24 cellular contexts compared by ENCODE assay signal in genomic region chr3:77468408-77469045, GRCh38.
DNase-seq lines count a peak whose midpoint lies in the region; ATAC-seq and TF ChIP-seq lines count a peak whose summit lies in the region.
"Had no signal": no experiment of that assay in that cellular context is flagged by ENCODE, and none has a peak within 500 bp of the region (broad histone marks: within the 10 kb centered on the region; RNA-seq: fewer than 3 reads in every experiment).

No MANE protein-coding gene starts in this region.

- H4K20me1 ChIP-seq in smooth muscle cell (ENCODE audit: low read depth): peaks cover 12% of the 10 kb centered on the region

- H3K4me1 ChIP-seq in SJCRH30 (peaks cover 4% of the 10 kb centered on the region; the same call in 1 of the 2 replicates), smooth muscle cell (ENCODE audit: low read depth) (no peaks in the 10 kb centered on the region), vagina (peaks cover 14% of the 10 kb centered on the region)
- H3K4me1 ChIP-seq: Peyer's patch, transverse colon had no signal

- ATAC-seq in sciatic nerve: peak; percentile 28
- ATAC-seq: stimulated activated naive CD8-positive, alpha-beta T cell treated with anti-CD3 and anti-CD28 coated beads, Interleukin-15, Interleukin-2, amounts not matched to agents 100 U/mL and 50 U/mL, for 24 hours had no signal

- no peak overlapping the region for H3K4me2 ChIP-seq in smooth muscle cell
- H3K4me2 ChIP-seq: hepatocyte had no signal

- TF ChIP-seq POLR2A in vagina (IDR thresholded peaks at IDR 0.05): no peak

- no peak for TF ChIP-seq CTCF in epithelial cell of proximal tubule (conservative IDR thresholded peaks at IDR 0.05; ENCODE audit: low read depth, low read length)
- TF ChIP-seq CTCF in smooth muscle cell (IDR thresholded peaks at IDR 0.05; ENCODE audit: borderline replicate concordance, insufficient read depth, poor library complexity, severe bottlenecking): no peak
- TF ChIP-seq CTCF in vagina (IDR thresholded peaks at IDR 0.05): no peak

- H3K9me3 ChIP-seq in SJCRH30 (replicated peaks) (no peaks in the 10 kb centered on the region), smooth muscle cell (replicated peaks; ENCODE audit: low read depth) (no peaks in the 10 kb centered on the region), vagina (no peaks in the 10 kb centered on the region)
- H3K9me3 ChIP-seq: BE2C, Peyer's patch, transverse colon had no signal

- intact Hi-C loops in sciatic nerve (cut with DNase I) (no loop called here), vagina (cut with DNase I) (no loop called here)

- 81% methylated on average over 7 of the region's 7 CpGs for WGBS in smooth muscle cell (ENCODE audit: low lambda C conversion rate)

- no peak overlapping the region for H3K9ac ChIP-seq in smooth muscle cell (ENCODE audit: low read depth)

- no peaks in the 10 kb centered on the region for H3K27me3 ChIP-seq in SJCRH30
- H3K27me3 ChIP-seq in smooth muscle cell (ENCODE audit: low read depth): no peaks in the 10 kb centered on the region
- H3K27me3 ChIP-seq in vagina: no peaks in the 10 kb centered on the region
- H3K27me3 ChIP-seq: BE2C, hepatocyte, left lung, Peyer's patch, transverse colon had no signal

- no peak overlapping the region for H2AFZ ChIP-seq in smooth muscle cell (ENCODE audit: low read depth)
- H2AFZ ChIP-seq: hepatocyte had no signal

- no peaks in the 10 kb centered on the region for H3K79me2 ChIP-seq in smooth muscle cell (ENCODE audit: low read depth)
- H3K79me2 ChIP-seq: hepatocyte had no signal

- H3K4me3 ChIP-seq in SJCRH30: no peak overlapping the region
- H3K4me3 ChIP-seq in epithelial cell of proximal tubule (ENCODE audit: low read depth, low read length): no peak overlapping the region
- no peak overlapping the region for H3K4me3 ChIP-seq in smooth muscle cell
- H3K4me3 ChIP-seq in vagina: no peak overlapping the region
- H3K4me3 ChIP-seq: hepatocyte, left lung, Peyer's patch, skin epidermis, transverse colon had no signal

- H3K36me3 ChIP-seq in SJCRH30 (no peaks in the 10 kb centered on the region), smooth muscle cell (ENCODE audit: low read depth) (no peaks in the 10 kb centered on the region), vagina (no peaks in the 10 kb centered on the region)
- H3K36me3 ChIP-seq: BE2C, left lung, Peyer's patch, transverse colon had no signal

- DNase-seq in DMS79 treated with DMSO at 0.1 percent for 48 hours (lab: John Stamatoyannopoulos, UW) (peak; percentile 70), DMS79 (lab: John Stamatoyannopoulos, UW) (no peak), SJCRH30 (peak in 1 of 2 experiments; percentile 6), epithelial cell of proximal tubule (ENCODE audit: low read depth) (peak; percentile 12), sciatic nerve (ENCODE audit: low spot score) (no peak), smooth muscle cell (lab: John Stamatoyannopoulos, UW; ENCODE audit: unreplicated experiment) (no peak), vagina (ENCODE audit: extremely low spot score in 2 of 2) (no peak)
- DNase-seq in stimulated activated CD4-positive, alpha-beta T cell treated with anti-CD3 and anti-CD28 coated beads, Interleukin-12 subunit alpha, Interleukin-12 subunit beta, amount 100 ng/mL, for 4 hours: no peak
- DNase-seq: 8988T; activated CD8-positive, alpha-beta memory T cell treated with anti-CD3 and anti-CD28 coated beads, Interleukin-2, amount 50 U/mL, for 48 hours; dermis blood vessel endothelial cell; immature natural killer cell; NCI-H1048; NCI-H2081 treated with DMSO at 0.1 percent for 48 hours; Peyer's patch; stimulated activated CD4-positive, alpha-beta T cell treated with anti-CD3 and anti-CD28 coated beads, Interleukin-4, amount 100 ng/mL, for 1 hour; stimulated activated naive CD8-positive, alpha-beta T cell treated with anti-CD3 and anti-CD28 coated beads, Interleukin-15, Interleukin-2, amounts not matched to agents 100 U/mL and 50 U/mL, for 24 hours; T-helper 2 cell; transverse colon had no signal

- H3K27ac ChIP-seq in SJCRH30 (peak overlapping the region; percentile 30; the same call in 1 of the 2 replicates), smooth muscle cell (ENCODE audit: low read depth) (no peak overlapping the region), vagina (no peak overlapping the region)
- H3K27ac ChIP-seq: hepatocyte, Peyer's patch, transverse colon, VCaP had no signal

- H3F3A ChIP-seq in smooth muscle cell (ENCODE audit: low read depth): no peaks in the 10 kb centered on the region

Comparison
In these comparisons a context has a peak if more than half of its experiments do, and no peak if none do; other contexts are left out.
1. DNase-seq: peak in DMS79 treated with DMSO at 0.1 percent for 48 hours (single experiment) and epithelial cell of proximal tubule (single experiment); none in DMS79 (single experiment), sciatic nerve (single experiment), smooth muscle cell (single experiment), vagina (0 of 2) and stimulated activated CD4-positive, alpha-beta T cell treated with anti-CD3 and anti-CD28 coated beads, Interleukin-12 subunit alpha, Interleukin-12 subunit beta, amount 100 ng/mL, for 4 hours (single experiment).